Comparison of ENCODE assay signal across 6 cellular contexts in the genomic region with DNA sequence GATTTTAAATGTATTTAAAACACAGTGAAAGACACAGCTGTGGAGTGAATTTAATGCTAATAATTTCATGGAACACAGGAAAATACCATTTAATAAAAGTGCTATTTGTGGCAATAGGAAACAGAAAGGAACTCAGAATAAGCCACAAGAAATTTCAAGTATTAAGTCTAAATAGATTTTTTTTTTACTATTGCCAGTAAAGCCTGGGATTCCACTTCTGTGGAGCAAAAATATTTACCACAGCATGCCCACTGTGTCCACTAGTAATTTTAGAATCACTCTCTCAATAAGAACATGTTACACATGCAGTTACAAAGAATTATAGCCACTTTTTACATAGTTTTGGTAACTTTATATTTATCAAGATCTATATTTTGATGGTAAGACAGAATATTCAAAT.
"Had no signal": no experiment of that assay in that cellular context is flagged by ENCODE, and none has a peak within 500 bp of the region (broad histone marks: within the 10 kb centered on the region; RNA-seq: fewer than 3 reads in every experiment).

No MANE protein-coding gene starts in this region.

- ATAC-seq: K562 had no signal

- H3K9ac ChIP-seq: GM23248 had no signal

- DNase-seq: GM23248, H9, HCEC 1CT, IMR-90, KG1 had no signal

- H3K4me3 ChIP-seq: GM23248, K562 had no signal

- H3K4me1 Mint-ChIP-seq: H9 had no signal

- H2AFZ ChIP-seq: GM23248 had no signal

- H3K4me3 Mint-ChIP-seq: H9 had no signal

- H3K27ac ChIP-seq: GM23248 had no signal
